In the genomic region with DNA sequence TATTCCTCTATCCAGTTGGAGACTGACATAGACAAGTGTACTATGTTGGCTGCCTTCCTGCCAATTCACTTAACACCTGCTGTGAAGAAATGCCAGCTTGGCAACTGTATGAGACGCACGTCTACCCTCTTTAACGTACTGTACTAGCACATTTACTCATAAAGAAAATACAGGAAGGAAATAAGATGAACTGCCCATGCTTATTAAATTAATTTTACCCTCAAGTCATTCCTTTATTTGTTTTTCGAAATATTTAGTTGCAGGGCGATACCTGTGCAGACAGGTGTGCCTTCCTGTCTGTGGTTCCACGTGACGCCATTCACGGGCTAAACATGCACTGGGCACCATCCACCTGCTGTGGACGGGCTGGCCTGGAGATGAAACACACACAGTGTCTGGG, we compare ENCODE assay signal across 20 cellular contexts. TPM values are rescaled to one million over a fixed set of nuclear protein-coding genes. Genes with fewer than 3 reads are reported as not detected.
DNase-seq lines count a peak whose midpoint lies in the region; ATAC-seq and TF ChIP-seq lines count a peak whose summit lies in the region.
"Had no signal": no experiment of that assay in that cellular context is flagged by ENCODE, and none has a peak within 500 bp of the region (broad histone marks: within the 10 kb centered on the region; RNA-seq: fewer than 3 reads in every experiment).

No MANE protein-coding gene starts in this region.

- H3K4me1 Mint-ChIP-seq in chondrocyte (ENCODE audit: low read depth), result peaks cover 10% of the 10 kb centered on the region

- no peak overlapping the region for H3K4me3 Mint-ChIP-seq in chondrocyte (ENCODE audit: unreplicated experiment)
- H3K4me3 Mint-ChIP-seq: effector memory CD8-positive, alpha-beta T cell; H9; natural killer cell treated with Interleukin-12 subunit alpha and Interleukin-12 subunit beta and Interleukin-15 and Interleukin-18, amount 100 ng/mL, for 72 hours had no signal

- no peaks in the 10 kb centered on the region for H3K9me3 ChIP-seq in psoas muscle
- H3K9me3 ChIP-seq: SJSA1 had no signal

- no peaks in the 10 kb centered on the region for H3K27me3 ChIP-seq in psoas muscle (ENCODE audit: insufficient read depth in 3 of 3, low read length in 2 of 3)
- H3K27me3 ChIP-seq: BLaER1, SJSA1 had no signal

- H3K9me3 Mint-ChIP-seq in chondrocyte (ENCODE audit: low read depth), result peaks cover 6% of the 10 kb centered on the region

- no peak overlapping the region for H3K27ac ChIP-seq in psoas muscle
- H3K27ac ChIP-seq: BLaER1, SJSA1 had no signal

- DNase-seq in NCI-H1694 (lab: John Stamatoyannopoulos, UW), result peak; percentile 59
- no peak for DNase-seq in NCI-H1694 treated with DMSO at 0.1 percent for 48 hours (lab: John Stamatoyannopoulos, UW)
- peak; percentile 60 for DNase-seq in NCI-H2196 (lab: John Stamatoyannopoulos, UW; ENCODE audit: unreplicated experiment)
- DNase-seq in chondrocyte (ENCODE audit: low spot score), result peak; percentile 25
- DNase-seq in psoas muscle, result no peak
- DNase-seq in RKO (ENCODE audit: low spot score), result no peak
- no peak for DNase-seq in stimulated activated CD4-positive, alpha-beta T cell treated with anti-CD3 and anti-CD28 coated beads, Interleukin-2, amount 100 ng/mL, for 24 hours
- DNase-seq: activated CD4-positive, CD25-positive, alpha-beta regulatory T cell; activated naive CD4-positive, alpha-beta T cell treated with anti-CD3 and anti-CD28 coated beads, Interleukin-2, amount 50 U/mL, for 16 hours; activated T-cell treated with anti-CD3 and anti-CD28 coated beads, Interleukin-2, amount 50 U/mL, for 48 hours; effector memory CD8-positive, alpha-beta T cell; H9; Karpas-422; NCI-H1417 treated with DMSO at 0.1 percent for 48 hours; NCI-H524 had no signal

- H3K4me1 ChIP-seq in psoas muscle, result peaks cover 16% of the 10 kb centered on the region
- H3K4me1 ChIP-seq: SJSA1 had no signal

- no peak overlapping the region for H3K4me3 ChIP-seq in psoas muscle
- H3K4me3 ChIP-seq: BLaER1, SJSA1, smooth muscle cell had no signal

- no peak overlapping the region for H3K27ac Mint-ChIP-seq in chondrocyte (ENCODE audit: unreplicated experiment)
- H3K27ac Mint-ChIP-seq: effector memory CD8-positive, alpha-beta T cell; natural killer cell treated with Interleukin-12 subunit alpha and Interleukin-12 subunit beta and Interleukin-15 and Interleukin-18, amount 100 ng/mL, for 72 hours had no signal

- peaks cover 2% of the 10 kb centered on the region for H3K36me3 Mint-ChIP-seq in chondrocyte (ENCODE audit: low read depth)
- H3K36me3 Mint-ChIP-seq: natural killer cell treated with Interleukin-12 subunit alpha and Interleukin-12 subunit beta and Interleukin-15 and Interleukin-18, amount 100 ng/mL, for 72 hours had no signal

- ATAC-seq in psoas muscle, result peak; percentile 83 to 91 (median 86)
- ATAC-seq in GM21576 (IDR thresholded peaks at IDR 0.05; ENCODE audit: unreplicated experiment), result no peak
- ATAC-seq: effector memory CD8-positive, alpha-beta T cell; natural killer cell treated with Interleukin-12 subunit alpha and Interleukin-12 subunit beta and Interleukin-15 and Interleukin-18, amount 100 ng/mL, for 72 hours had no signal

- H3K27me3 Mint-ChIP-seq in chondrocyte (ENCODE audit: low read depth), result no peaks in the 10 kb centered on the region

- H3K36me3 ChIP-seq in psoas muscle (ENCODE audit: insufficient read depth in 1 of 2, low read depth in 1 of 2), result no peaks in the 10 kb centered on the region
- H3K36me3 ChIP-seq: BLaER1, SJSA1 had no signal

- WGBS in psoas muscle, 3 donors, result 27 to 43% (median 37%) methylated on average over 9 of the region's 9 CpGs

- intact Hi-C loops in psoas muscle (cut with DNase I), result no loop called here

- TF ChIP-seq CTCF in chondrocyte (IDR thresholded peaks at IDR 0.05) (no peak), psoas muscle (IDR thresholded peaks at IDR 0.05) (no peak)

RNA-seq across cellular contexts. Expression of gene PSMG4, which starts 52.0 kb away (rescaled TPM):
- total RNA-seq in chondrocyte (16.2 to 24.7 TPM (median 17.2 TPM) in 3 replicates), psoas muscle (10 to 100 TPM; 19.7 to 26.8 (median 22.0) TPM)
- polyA plus RNA-seq in psoas muscle, result 10 to 100 TPM; 18.6 to 31.3 (median 26.2) TPM

Comparison
In these comparisons a context has a peak if more than half of its experiments do, and no peak if none do; other contexts are left out.
1. DNase-seq: peak in NCI-H1694 (single experiment), NCI-H2196 (single experiment) and chondrocyte (single experiment); none in NCI-H1694 treated with DMSO at 0.1 percent for 48 hours (single experiment), psoas muscle (0 of 2), RKO (single experiment) and stimulated activated CD4-positive, alpha-beta T cell treated with anti-CD3 and anti-CD28 coated beads, Interleukin-2, amount 100 ng/mL, for 24 hours (0 of 2).